In the genomic region with DNA sequence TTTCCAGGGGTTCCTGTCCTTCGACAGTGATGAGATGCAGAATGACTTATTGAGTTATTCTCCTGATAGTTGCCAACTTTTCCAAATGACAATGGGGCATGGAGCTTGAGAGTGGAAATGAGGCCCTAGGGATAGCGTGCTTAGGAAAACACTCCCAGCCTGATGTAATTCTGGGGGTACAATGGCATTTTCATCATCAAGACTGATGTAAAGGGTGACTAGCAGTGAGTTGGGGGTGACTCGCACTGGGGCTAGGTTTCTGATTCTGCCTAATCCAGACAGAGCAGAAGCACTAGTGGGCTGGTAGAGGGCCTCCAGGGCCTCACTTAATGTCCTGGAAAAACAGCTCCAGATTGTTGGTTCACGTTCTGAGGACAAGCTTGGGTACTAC, we compare ENCODE assay signal across 31 cellular contexts. TPM values are rescaled to one million over a fixed set of nuclear protein-coding genes. Genes with fewer than 3 reads are reported as not detected.
A peak's percentile ranks its signal among the peaks of the same experiment; 100 is the strongest.
DNase-seq lines count a peak whose midpoint lies in the region; ATAC-seq, FAIRE-seq and TF ChIP-seq lines count a peak whose summit lies in the region.
"Had no signal": no experiment of that assay in that cellular context is flagged by ENCODE, and none has a peak within 500 bp of the region (broad histone marks: within the 10 kb centered on the region; RNA-seq: fewer than 3 reads in every experiment).

No MANE protein-coding gene starts in this region.

- peak; percentile 73 for DNase-seq in ELR (ENCODE audit: low read depth)
- peak; percentile 14 for DNase-seq in LHCN-M2 (ENCODE audit: low read depth)
- no peak for DNase-seq in astrocyte (ENCODE audit: low read depth)
- DNase-seq in mesenchymal stem cell: no peak
- DNase-seq in 8988T: no peak
- DNase-seq: activated B cell treated with CpG ODN at 0.5 μM for 24 hours; activated CD4-positive, alpha-beta memory T cell treated with anti-CD3 and anti-CD28 coated beads, Interleukin-2, amount 10 ng/mL, durations not matched to agents 7 days and 5 days; CD4-positive, CD25-positive, alpha-beta regulatory T cell; colonic mucosa; effector CD8-positive, alpha-beta T cell; gastrocnemius medialis; H7; left colon; NCI-H1417; NCI-H446 treated with DMSO at 0.1 percent for 48 hours; posterior cingulate gyrus; SHP77; stimulated activated CD4-positive, alpha-beta T cell treated with anti-CD3 and anti-CD28 coated beads, Interleukin-4, amount 100 ng/mL, for 24 hours; substantia nigra had no signal

- no peak overlapping the region for H4K8ac ChIP-seq in mesenchymal stem cell (ENCODE audit: low read length)

- H3K27ac Mint-ChIP-seq in astrocyte (ENCODE audit: unreplicated experiment): no peak overlapping the region
- H3K27ac Mint-ChIP-seq: activated B cell treated with CpG ODN at 0.5 μM for 24 hours; activated CD4-positive, alpha-beta memory T cell treated with anti-CD3 and anti-CD28 coated beads, Interleukin-2, amount 10 ng/mL, durations not matched to agents 7 days and 5 days; activated naive CD4-positive, alpha-beta T cell treated with anti-CD3 and anti-CD28 coated beads, Interleukin-2, amount 50 U/mL, for 72 hours; activated T-helper 17 cell treated with anti-CD3 and anti-CD28 coated beads, Interleukin-2, amount 50 U/mL, for 72 hours; neural progenitor cell; stimulated activated effector memory CD8-positive, alpha-beta T cell treated with anti-CD3 and anti-CD28 coated beads, Interleukin-12 subunit alpha, Interleukin-12 subunit beta, amount 100 ng/mL, for 72 hours; type B pancreatic cell had no signal

- H3K9me3 ChIP-seq in astrocyte (ENCODE audit: insufficient read depth, low read depth, low read length) (no peaks in the 10 kb centered on the region), mesenchymal stem cell (ENCODE audit: control insufficient read depth, low read length) (no peaks in the 10 kb centered on the region)
- H3K9me3 ChIP-seq: colonic mucosa, gastrocnemius medialis had no signal

- no peak for TF ChIP-seq CTCF in astrocyte (IDR thresholded peaks at IDR 0.05; ENCODE audit: insufficient read depth, low read depth, low read length)

- peak overlapping the region; percentile 23 to 44 for H3K18ac ChIP-seq in mesenchymal stem cell (ENCODE audit: low read depth in 1 of 2, low read length in 2 of 2)

- no peaks in the 10 kb centered on the region for H3K27me3 Mint-ChIP-seq in astrocyte (ENCODE audit: low read depth, unreplicated experiment)
- H3K27me3 Mint-ChIP-seq: activated B cell treated with CpG ODN at 0.5 μM for 24 hours had no signal

- H3K4me1 Mint-ChIP-seq in astrocyte (ENCODE audit: low read depth, unreplicated experiment): peaks cover 14% of the 10 kb centered on the region
- H3K4me1 Mint-ChIP-seq: neural progenitor cell had no signal

- 83% methylated on average over 4 of the region's 4 CpGs for WGBS in mesenchymal stem cell

- no peak for ATAC-seq in GM18868 (IDR thresholded peaks at IDR 0.05; ENCODE audit: unreplicated experiment)
- no peak for ATAC-seq in HG03108 (IDR thresholded peaks at IDR 0.05; ENCODE audit: unreplicated experiment)
- ATAC-seq: activated naive CD4-positive, alpha-beta T cell treated with anti-CD3 and anti-CD28 coated beads, Interleukin-2, amount 50 U/mL, for 72 hours; activated T-helper 17 cell treated with anti-CD3 and anti-CD28 coated beads, Interleukin-2, amount 50 U/mL, for 72 hours; gastrocnemius medialis; left colon; sciatic nerve; stimulated activated effector memory CD8-positive, alpha-beta T cell treated with anti-CD3 and anti-CD28 coated beads, Interleukin-12 subunit alpha, Interleukin-12 subunit beta, amount 100 ng/mL, for 72 hours had no signal

- peak overlapping the region; percentile 50 for H2AFZ ChIP-seq in astrocyte (ENCODE audit: low read depth, low read length)
- H2AFZ ChIP-seq in mesenchymal stem cell (ENCODE audit: low read depth, low read length): no peak overlapping the region
- H2AFZ ChIP-seq: neural progenitor cell had no signal

- H2BK5ac ChIP-seq in mesenchymal stem cell (ENCODE audit: low read depth, low read length, poor library complexity, severe bottlenecking): no peak overlapping the region

- H2BK12ac ChIP-seq in mesenchymal stem cell (ENCODE audit: low read length in 2 of 2): peak overlapping the region in 1 of 2 experiments; percentile 87

- H3K79me1 ChIP-seq in mesenchymal stem cell (replicated peaks; ENCODE audit: low read length, poor library complexity, severe bottlenecking): no peaks in the 10 kb centered on the region

- no peak overlapping the region for H3K4me3 ChIP-seq in astrocyte (ENCODE audit: insufficient read depth, low read depth, low read length)
- H3K4me3 ChIP-seq in mesenchymal stem cell (ENCODE audit: insufficient read depth in 1 of 2, low read depth in 1 of 2, low read length in 2 of 2): no peak overlapping the region
- H3K4me3 ChIP-seq: cardiac muscle cell, colonic mucosa, gastrocnemius medialis, neural progenitor cell had no signal

- no peaks in the 10 kb centered on the region for H3K79me2 ChIP-seq in astrocyte (ENCODE audit: insufficient read depth, low read length)

- H3K36me3 ChIP-seq in astrocyte (ENCODE audit: insufficient read depth, low read length) (no peaks in the 10 kb centered on the region), mesenchymal stem cell (ENCODE audit: control insufficient read depth in 1 of 2, insufficient read depth in 2 of 2, low read depth in 1 of 2, low read length in 2 of 2) (no peaks in the 10 kb centered on the region)
- H3K36me3 ChIP-seq: cardiac muscle cell, colonic mucosa, gastrocnemius medialis, neural progenitor cell had no signal

- H2AK5ac ChIP-seq in mesenchymal stem cell (ENCODE audit: low read length, severe bottlenecking): no peak overlapping the region

- peaks cover 2% of the 10 kb centered on the region for H3K9me3 Mint-ChIP-seq in astrocyte (ENCODE audit: unreplicated experiment)
- H3K9me3 Mint-ChIP-seq: activated naive CD4-positive, alpha-beta T cell treated with anti-CD3 and anti-CD28 coated beads, Interleukin-2, amount 50 U/mL, for 72 hours; activated T-helper 17 cell treated with anti-CD3 and anti-CD28 coated beads, Interleukin-2, amount 50 U/mL, for 72 hours; stimulated activated effector memory CD8-positive, alpha-beta T cell treated with anti-CD3 and anti-CD28 coated beads, Interleukin-12 subunit alpha, Interleukin-12 subunit beta, amount 100 ng/mL, for 72 hours; type B pancreatic cell had no signal

- H2BK15ac ChIP-seq in mesenchymal stem cell (ENCODE audit: low read depth, poor library complexity, severe bottlenecking): no peak overlapping the region

- H3K4me1 ChIP-seq in astrocyte (ENCODE audit: insufficient read depth, low read length) (peaks cover 41% of the 10 kb centered on the region), mesenchymal stem cell (ENCODE audit: control insufficient read depth, insufficient read depth, low read depth, low read length) (peaks cover 11% of the 10 kb centered on the region)
- H3K4me1 ChIP-seq: colonic mucosa, gastrocnemius medialis, neural progenitor cell had no signal

- H3K4me2 ChIP-seq in astrocyte (ENCODE audit: low read length): peak overlapping the region; percentile 53
- H3K4me2 ChIP-seq in mesenchymal stem cell (ENCODE audit: low read length, poor library complexity, severe bottlenecking): no peak overlapping the region
- H3K4me2 ChIP-seq: neural progenitor cell had no signal

- H3K27ac ChIP-seq in astrocyte (ENCODE audit: low read depth, low read length) (peak overlapping the region; percentile 73), mesenchymal stem cell (ENCODE audit: low read length, poor library complexity, severe bottlenecking) (no peak overlapping the region)
- H3K27ac ChIP-seq: cardiac muscle cell, colonic mucosa, gastrocnemius medialis, neural progenitor cell had no signal

- no peak overlapping the region for H3K14ac ChIP-seq in mesenchymal stem cell (ENCODE audit: low read length in 2 of 2)

- H3K23ac ChIP-seq in mesenchymal stem cell (ENCODE audit: low read length in 2 of 2): no peak overlapping the region

- no peaks in the 10 kb centered on the region for H3K36me3 Mint-ChIP-seq in astrocyte (ENCODE audit: low read depth, unreplicated experiment)
- H3K36me3 Mint-ChIP-seq: activated naive CD4-positive, alpha-beta T cell treated with anti-CD3 and anti-CD28 coated beads, Interleukin-2, amount 50 U/mL, for 72 hours; CD4-positive, CD25-positive, alpha-beta regulatory T cell; neural progenitor cell; stimulated activated effector memory CD8-positive, alpha-beta T cell treated with anti-CD3 and anti-CD28 coated beads, Interleukin-12 subunit alpha, Interleukin-12 subunit beta, amount 100 ng/mL, for 72 hours; type B pancreatic cell had no signal

- H3K4me3 Mint-ChIP-seq in astrocyte (ENCODE audit: unreplicated experiment): no peak overlapping the region
- H3K4me3 Mint-ChIP-seq: activated B cell treated with CpG ODN at 0.5 μM for 24 hours; activated CD4-positive, alpha-beta memory T cell treated with anti-CD3 and anti-CD28 coated beads, Interleukin-2, amount 10 ng/mL, durations not matched to agents 7 days and 5 days; activated T-helper 17 cell treated with anti-CD3 and anti-CD28 coated beads, Interleukin-2, amount 50 U/mL, for 72 hours; CD4-positive, CD25-positive, alpha-beta regulatory T cell; neural progenitor cell; stimulated activated effector memory CD8-positive, alpha-beta T cell treated with anti-CD3 and anti-CD28 coated beads, Interleukin-12 subunit alpha, Interleukin-12 subunit beta, amount 100 ng/mL, for 72 hours; type B pancreatic cell had no signal

- H3K9ac ChIP-seq in astrocyte (ENCODE audit: low read length) (no peak overlapping the region), mesenchymal stem cell (ENCODE audit: low read length) (no peak overlapping the region)
- H3K9ac ChIP-seq: neural progenitor cell had no signal

- FAIRE-seq in astrocyte (lab: Jason Lieb, UNC): no peak
- FAIRE-seq: D721Med had no signal

- H3K27me3 ChIP-seq in astrocyte (ENCODE audit: insufficient read depth, low read length) (no peaks in the 10 kb centered on the region), mesenchymal stem cell (ENCODE audit: control insufficient read depth in 1 of 2, insufficient read depth in 1 of 2, low read length in 2 of 2) (no peaks in the 10 kb centered on the region)
- H3K27me3 ChIP-seq: cardiac muscle cell, colonic mucosa, neural progenitor cell had no signal

- H4K20me1 ChIP-seq in astrocyte (ENCODE audit: insufficient read depth, low read length): no peaks in the 10 kb centered on the region

- H4K91ac ChIP-seq in mesenchymal stem cell (ENCODE audit: low read length): peak overlapping the region; percentile 77

- H2BK120ac ChIP-seq in mesenchymal stem cell (ENCODE audit: low read depth, low read length): no peak overlapping the region

- peak overlapping the region in 1 of 2 experiments; percentile 3 for H3K4ac ChIP-seq in mesenchymal stem cell (ENCODE audit: low read depth in 1 of 2, low read length in 2 of 2)

RNA-seq across cellular contexts. Expression of a gene that starts 34.0 kb away (rescaled TPM):
- total RNA-seq in LHCN-M2 (2014; rRNA removed): 0.75 TPM in 1 of 2 replicates, not detected in the other
- polyA plus RNA-seq in LHCN-M2 (2012): 0.11 TPM
- not detected in 2 replicates for total RNA-seq in astrocyte
- polyA plus RNA-seq in mesenchymal stem cell (2013, experiment 1 of 2): not detected
- not detected for polyA plus RNA-seq in mesenchymal stem cell (2013, experiment 2 of 2)
- total RNA-seq: activated B cell treated with CpG ODN at 0.5 μM for 24 hours; cardiac muscle cell; CD4-positive, CD25-positive, alpha-beta regulatory T cell; epithelial cell of proximal tubule; gastrocnemius medialis; OCI-LY7; sciatic nerve had no signal
- polyA plus RNA-seq: cardiac muscle cell; CD4-positive, CD25-positive, alpha-beta regulatory T cell had no signal

RNA-seq across cellular contexts. Expression of a gene that starts 40.4 kb away (rescaled TPM):
- total RNA-seq in LHCN-M2 (2014; rRNA removed) (0.06 and 0.86 TPM in 2 replicates), astrocyte (not detected in 2 replicates)
- polyA plus RNA-seq in LHCN-M2 (2012): 0.30 TPM
- 5.3 TPM for polyA plus RNA-seq in mesenchymal stem cell (2013, experiment 1 of 2)
- polyA plus RNA-seq in mesenchymal stem cell (2013, experiment 2 of 2): 5.7 TPM
- total RNA-seq: cardiac muscle cell, epithelial cell of proximal tubule, gastrocnemius medialis, H7, OCI-LY7 had no signal
- polyA plus RNA-seq: cardiac muscle cell; CD4-positive, CD25-positive, alpha-beta regulatory T cell had no signal

Comparison
In these comparisons a context has a peak if more than half of its experiments do, and no peak if none do; other contexts are left out.
1. DNase-seq: peak in ELR (single experiment) and LHCN-M2 (single experiment); none in astrocyte (single experiment), mesenchymal stem cell (single experiment) and 8988T (single experiment).